9 cellular contexts compared by ENCODE assay signal in genomic region chr4:185211641-185212040, GRCh38. TPM values are rescaled to one million over a fixed set of nuclear protein-coding genes. Genes with fewer than 3 reads are reported as not detected.
DNase-seq lines count a peak whose midpoint lies in the region; ATAC-seq and TF ChIP-seq lines count a peak whose summit lies in the region.
"Had no signal": no experiment of that assay in that cellular context is flagged by ENCODE, and none has a peak within 500 bp of the region (broad histone marks: within the 10 kb centered on the region; RNA-seq: fewer than 3 reads in every experiment).

No MANE protein-coding gene starts in this region.

- H3K27ac Mint-ChIP-seq in H9 = no peak overlapping the region

- H3K23ac ChIP-seq in H9 (ENCODE audit: insufficient read length, low read depth, low read length) = no peak overlapping the region
- no peak overlapping the region for H3K23ac ChIP-seq in mesendoderm (ENCODE audit: low read length)

- no peak for TF ChIP-seq POLR2A in lower leg skin (IDR thresholded peaks at IDR 0.05)

- H3K27ac ChIP-seq in AG04450 (ENCODE audit: low read depth, low read length) = no peak overlapping the region
- H3K27ac ChIP-seq in H9 (ENCODE audit: insufficient read length, low read depth, low read length) = no peak overlapping the region
- H3K27ac ChIP-seq in ascending aorta = peak overlapping the region; percentile 84 to 95
- H3K27ac ChIP-seq in mesendoderm (ENCODE audit: low read depth, low read length) = peak overlapping the region; percentile 17
- no peak overlapping the region for H3K27ac ChIP-seq in caudate nucleus (ENCODE audit: low read depth, low read length)

- H3K18ac ChIP-seq in H9 (ENCODE audit: insufficient read length, low read depth, low read length) (no peak overlapping the region), mesendoderm (ENCODE audit: low read length) (no peak overlapping the region)

- no peak overlapping the region for H3K14ac ChIP-seq in H9 (ENCODE audit: insufficient read depth, low read length)

- no peak overlapping the region for H4K8ac ChIP-seq in H9 (replicated peaks; ENCODE audit: insufficient read length, low read depth, low read length)
- no peak overlapping the region for H4K8ac ChIP-seq in mesendoderm (ENCODE audit: low read depth, low read length)

- H2BK12ac ChIP-seq in H9 (ENCODE audit: insufficient read length, low read depth, low read length) = no peak overlapping the region

- no peak overlapping the region for H3T11ph ChIP-seq in H9 (ENCODE audit: low read length)

- H3K4me2 ChIP-seq in H9 (ENCODE audit: insufficient read depth, insufficient read length, low read length) (peak overlapping the region; percentile 75), mesendoderm (ENCODE audit: low read length) (peak overlapping the region; percentile 3)

- H3K36me3 ChIP-seq in ascending aorta (no peaks in the 10 kb centered on the region), mesendoderm (ENCODE audit: control insufficient read depth, insufficient read depth, low read length) (no peaks in the 10 kb centered on the region)

- no peak overlapping the region for H4K91ac ChIP-seq in H9 (ENCODE audit: insufficient read length, low read depth, low read length)

- H2BK120ac ChIP-seq in H9 (ENCODE audit: low read depth, low read length, poor library complexity, severe bottlenecking) = no peak overlapping the region
- H2BK120ac ChIP-seq in mesendoderm (ENCODE audit: low read depth, low read length) = no peak overlapping the region

- no peak for ATAC-seq in GM19463 (IDR thresholded peaks at IDR 0.05; ENCODE audit: unreplicated experiment)

- H3K4me1 ChIP-seq in H9 (ENCODE audit: insufficient read depth, low read length) (peaks cover 5% of the 10 kb centered on the region), ascending aorta (peaks cover 0 to 11% of the 10 kb centered on the region in 2 donors), mesendoderm (ENCODE audit: control insufficient read depth, low read depth, low read length) (peaks cover 16% of the 10 kb centered on the region)

- no peak overlapping the region for H2AFZ ChIP-seq in H9 (ENCODE audit: low read length)

- peaks cover 6% of the 10 kb centered on the region for H3K23me2 ChIP-seq in H9 (ENCODE audit: insufficient read length, low read depth, low read length, poor library complexity, severe bottlenecking)

- H3K79me2 ChIP-seq in H9 (ENCODE audit: insufficient read depth, low read length) = peaks cover 2% of the 10 kb centered on the region; the same call in 1 of the 2 replicates
- peaks cover 27% of the 10 kb centered on the region for H3K79me2 ChIP-seq in mesendoderm (ENCODE audit: control insufficient read depth, insufficient read depth, low read length)

- H3K79me1 ChIP-seq in H9 (ENCODE audit: insufficient read depth, low read depth, low read length, poor library complexity, severe bottlenecking) (no peaks in the 10 kb centered on the region), mesendoderm (ENCODE audit: low read length) (peaks cover 3% of the 10 kb centered on the region)

- H3K27me3 Mint-ChIP-seq in H9 (ENCODE audit: low read depth) = peaks cover 16% of the 10 kb centered on the region

- H4K5ac ChIP-seq in H9 (ENCODE audit: insufficient read length, low read depth, low read length) (no peak overlapping the region), mesendoderm (ENCODE audit: low read length) (no peak overlapping the region)

- H3K4ac ChIP-seq in H9 (ENCODE audit: low read depth, low read length) (no peak overlapping the region), mesendoderm (ENCODE audit: low read depth, low read length) (no peak overlapping the region)

- H2AK5ac ChIP-seq in H9 (ENCODE audit: insufficient read length, low read length) (no peak overlapping the region), mesendoderm (ENCODE audit: low read length) (no peak overlapping the region)

- 0 out of 5 replicates have a peak, but pooled peaks cover 0 to 1% of the 10 kb centered on the region in 2 experiments for H3K9me3 Mint-ChIP-seq in H9

- peak overlapping the region; percentile 1 for H3K9ac ChIP-seq in H9 (ENCODE audit: extremely low read depth, insufficient read length, low read length)
- H3K9ac ChIP-seq in mesendoderm (ENCODE audit: low read length) = peak overlapping the region; percentile 93

- H3K4me3 ChIP-seq in AG04450 (ENCODE audit: low read depth, low read length) = peak overlapping the region; percentile 86; the same call in 1 of the 2 replicates
- H3K4me3 ChIP-seq in ascending aorta = peak overlapping the region; percentile 63 to 86
- peak overlapping the region; percentile 96 for H3K4me3 ChIP-seq in mesendoderm (ENCODE audit: low read length)
- H3K4me3 ChIP-seq in lower leg skin (ENCODE audit: low read depth, poor library complexity, severe bottlenecking) = no peak overlapping the region

- intact Hi-C loops in ascending aorta (cut with DNase I) (loop anchor here (2.0 to 5.0 kb wide), 2 partner anchors 146 to 185 kb away; partner anchors contain the start of gene ANKRD37), lower leg skin (cut with DNase I; ENCODE audit: low total_unique reads) (no loop called here)

- CTCF ChIA-PET in AG04450 (lab: Charles Lee) = interaction anchor here (1.3 to 2.0 kb wide), 2 partner anchors 28 to 466 kb away, joined by 3 to 5 read pairs; no protein-coding TSS in a partner anchor

- WGBS in H9 (ENCODE audit: extremely low coverage, insufficient read length, low lambda C conversion rate) = no CpG with 5 or more reads among the region's 2 CpGs
- no CpG with 5 or more reads among the region's 2 CpGs for WGBS in mesendoderm (ENCODE audit: extremely low coverage, insufficient coverage, low lambda C conversion rate)
- WGBS in lower leg skin, 2 donors = 62 to 77% methylated on average over 2 of the region's 2 CpGs

- H3K4me3 Mint-ChIP-seq in H9 = peak overlapping the region; percentile 92 to 97

- no peak overlapping the region for H3K56ac ChIP-seq in H9 (ENCODE audit: insufficient read length, low read depth, low read length)
- peak overlapping the region; percentile 99 for H3K56ac ChIP-seq in mesendoderm (ENCODE audit: low read length)

- H3K9me3 ChIP-seq in AG04450 (ENCODE audit: control insufficient read depth, insufficient read depth, low read length) (no peaks in the 10 kb centered on the region), H9 (ENCODE audit: control insufficient read depth, low read depth, low read length) (no peaks in the 10 kb centered on the region), ascending aorta (no peaks in the 10 kb centered on the region)

- no peaks in the 10 kb centered on the region for H3K27me3 ChIP-seq in AG04450 (ENCODE audit: control insufficient read depth, insufficient read depth, low read length)
- no peaks in the 10 kb centered on the region; the same call in 1 of the 2 replicates for H3K27me3 ChIP-seq in H9 (ENCODE audit: insufficient read depth, low read length)
- no peaks in the 10 kb centered on the region for H3K27me3 ChIP-seq in ascending aorta
- no peaks in the 10 kb centered on the region for H3K27me3 ChIP-seq in mesendoderm (ENCODE audit: insufficient read depth, low read length, poor library complexity)

- H3K36me3 Mint-ChIP-seq in H9 (ENCODE audit: insufficient read depth in 1 of 3, low read depth in 3 of 3) = peaks cover 0 to 3% (median 0%) of the 10 kb centered on the region in 3 experiments; a peak in 3 of 7 replicates

- H2BK5ac ChIP-seq in H9 (ENCODE audit: insufficient read length, low read length) (no peak overlapping the region), mesendoderm (ENCODE audit: low read length) (peak overlapping the region; percentile 30)

- no peak overlapping the region for H2BK20ac ChIP-seq in H9 (ENCODE audit: low read depth, low read length, poor library complexity, severe bottlenecking)

- H2BK15ac ChIP-seq in H9 (ENCODE audit: low read depth, low read length) = no peak overlapping the region
- no peak overlapping the region for H2BK15ac ChIP-seq in mesendoderm (replicated peaks; ENCODE audit: low read depth)

- peaks cover 33 to 42% of the 10 kb centered on the region in 2 experiments for H3K4me1 Mint-ChIP-seq in H9

- no peak for DNase-seq in AG04450 (ENCODE audit: low read depth, low spot score)
- DNase-seq in H9 = no peak
- peak in 1 of 2 donors; percentile 53 for DNase-seq in ascending aorta (ENCODE audit: low spot score in 2 of 2)
- DNase-seq in mesendoderm = peak; percentile 57
- DNase-seq in lower leg skin (ENCODE audit: low spot score in 2 of 2) = no peak
- DNase-seq in caudate nucleus (lab: John Stamatoyannopoulos, UW) = no peak
- DNase-seq in NCI-H128 (lab: John Stamatoyannopoulos, UW; ENCODE audit: unreplicated experiment) = no peak
- DNase-seq: amniotic stem cell had no signal

- POLR2A ChIA-PET in AG04450 (lab: Yijun Ruan, JAX) = no interaction called here

- TF ChIP-seq CTCF in AG04450 (IDR thresholded peaks at IDR 0.05; ENCODE audit: low read depth, low read length) = no peak
- TF ChIP-seq CTCF in H9 (conservative IDR thresholded peaks at IDR 0.05) = no peak
- TF ChIP-seq CTCF in ascending aorta (IDR thresholded peaks at IDR 0.05) = no peak
- no peak for TF ChIP-seq CTCF in lower leg skin (IDR thresholded peaks at IDR 0.05)

- H4K20me1 ChIP-seq in H9 (ENCODE audit: control insufficient read depth, insufficient read depth, insufficient read length) = no peaks in the 10 kb centered on the region

RNA-seq across cellular contexts. Expression of gene SNX25, which starts 2.2 kb away (rescaled TPM):
- 12.6 and 12.7 TPM in 2 replicates for polyA plus RNA-seq in AG04450 (2011; rRNA removed)
- 35.9 and 48.1 TPM in 2 replicates for polyA minus RNA-seq in AG04450 (2011; rRNA and poly(A)+ RNA removed)
- total RNA-seq in H9 (2021) (24.4 and 28.2 TPM in 2 replicates), ascending aorta (18.7 TPM), lower leg skin (10 to 100 TPM; 13.4 to 18.3 (median 15.6) TPM)
- polyA plus RNA-seq in mesendoderm (2013, experiment 1 of 2) = 7.4 TPM
- 7.6 TPM for polyA plus RNA-seq in mesendoderm (2013, experiment 2 of 2)

RNA-seq across cellular contexts. Expression of gene CFAP97, which starts 7.8 kb away (rescaled TPM):
- polyA plus RNA-seq in AG04450 (2011; rRNA removed) = 33.5 and 51.1 TPM in 2 replicates
- polyA minus RNA-seq in AG04450 (2011; rRNA and poly(A)+ RNA removed) = 15.3 and 24.3 TPM in 2 replicates
- total RNA-seq in H9 (2021) = 36.1 and 39.3 TPM in 2 replicates
- total RNA-seq in ascending aorta = 27.7 TPM
- 26.2 TPM for polyA plus RNA-seq in mesendoderm (2013, experiment 1 of 2)
- polyA plus RNA-seq in mesendoderm (2013, experiment 2 of 2) = 25.7 TPM
- 10 to 100 TPM; 20.0 to 28.3 (median 26.0) TPM for total RNA-seq in lower leg skin

Comparison
In these comparisons a context has a peak if more than half of its experiments do, and no peak if none do; other contexts are left out.
1. H3K27ac ChIP-seq: peak in ascending aorta (2 of 2) and mesendoderm (single experiment); none in AG04450 (single experiment), H9 (single experiment) and caudate nucleus (single experiment).